19 cellular contexts compared by ENCODE assay signal in the genomic region with DNA sequence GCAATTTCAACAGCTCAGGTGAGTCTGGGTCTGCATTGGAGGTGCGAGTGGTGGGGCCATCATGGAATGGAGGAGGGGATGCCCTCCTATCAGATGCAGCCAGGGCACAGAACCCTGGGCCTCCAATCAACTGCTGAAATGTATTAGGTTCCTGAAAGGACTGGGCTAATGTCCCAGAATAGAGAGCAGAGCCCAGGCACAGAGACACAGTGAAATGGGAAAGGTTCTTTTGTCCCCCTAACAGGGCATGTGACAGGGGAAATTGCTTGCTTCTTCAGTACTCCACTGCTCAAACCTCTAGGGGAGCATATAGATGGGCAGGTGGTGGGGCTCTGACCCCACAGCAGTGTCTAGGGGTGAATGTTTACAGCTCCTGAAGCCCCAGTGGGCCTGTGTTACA.
"Had no signal": no experiment of that assay in that cellular context is flagged by ENCODE, and none has a peak within 500 bp of the region (broad histone marks: within the 10 kb centered on the region; RNA-seq: fewer than 3 reads in every experiment).

No MANE protein-coding gene starts in this region.

- H3K4me1 Mint-ChIP-seq: neural crest cell had no signal

- H3K9me3 Mint-ChIP-seq: activated naive CD4-positive, alpha-beta T cell treated with anti-CD3 and anti-CD28 coated beads, Interleukin-2, amount 50 U/mL, for 24 hours; neural crest cell; stimulated activated memory B cell treated with anti-CD40 and anti-IgM and Interleukin-4, amounts not matched to agents 10 μg/mL and 1 μg/mL and 100 μg/mL, for 72 hours; T-helper 2 cell treated with Interferon-gamma antibody and Interleukin-4, amounts not matched to agents 5 μg/mL and 100 μg/mL, for 36 hours; type B pancreatic cell had no signal

- H3K27ac ChIP-seq: ascending aorta, brain microvascular endothelial cell, esophagus muscularis mucosa, stomach, thoracic aorta, WERI-Rb-1 had no signal

- H3K27me3 Mint-ChIP-seq: activated naive CD4-positive, alpha-beta T cell treated with anti-CD3 and anti-CD28 coated beads, Interleukin-2, amount 50 U/mL, for 24 hours had no signal

- ATAC-seq: sciatic nerve; stimulated activated memory B cell treated with anti-CD40 and anti-IgM and Interleukin-4, amounts not matched to agents 10 μg/mL and 1 μg/mL and 100 μg/mL, for 72 hours had no signal

- H3K36me3 Mint-ChIP-seq: activated naive CD4-positive, alpha-beta T cell treated with anti-CD3 and anti-CD28 coated beads, Interleukin-2, amount 50 U/mL, for 24 hours; stimulated activated memory B cell treated with anti-CD40 and anti-IgM and Interleukin-4, amounts not matched to agents 10 μg/mL and 1 μg/mL and 100 μg/mL, for 72 hours; type B pancreatic cell had no signal

- H3K27ac Mint-ChIP-seq: activated naive CD4-positive, alpha-beta T cell treated with anti-CD3 and anti-CD28 coated beads, Interleukin-2, amount 50 U/mL, for 24 hours; stimulated activated memory B cell treated with anti-CD40 and anti-IgM and Interleukin-4, amounts not matched to agents 10 μg/mL and 1 μg/mL and 100 μg/mL, for 72 hours; T-helper 2 cell treated with Interferon-gamma antibody and Interleukin-4, amounts not matched to agents 5 μg/mL and 100 μg/mL, for 36 hours; type B pancreatic cell had no signal

- DNase-seq: activated CD4-positive, alpha-beta T cell treated with anti-CD3 and anti-CD28 coated beads, Interleukin-2, amount 50 U/mL, for 1 hour; activated CD4-positive, CD25-positive, alpha-beta regulatory T cell treated with anti-CD3 and anti-CD28 coated beads, Interleukin-2, amount 50 U/mL, for 72 hours; activated gamma-delta T cell treated with Interleukin-2 at 50 U/mL for 16 hours; activated T-cell treated with anti-CD3 and anti-CD28 coated beads, Interleukin-2, amount 50 U/mL, for 1 hour; brain microvascular endothelial cell; mammary epithelial cell; small intestine; stimulated activated CD4-positive, alpha-beta T cell treated with anti-CD3 and anti-CD28 coated beads, Interleukin-2, amount 100 ng/mL, for 24 hours; stomach; WERI-Rb-1 had no signal

- H3K4me3 Mint-ChIP-seq: activated naive CD4-positive, alpha-beta T cell treated with anti-CD3 and anti-CD28 coated beads, Interleukin-2, amount 50 U/mL, for 24 hours; neural crest cell; stimulated activated memory B cell treated with anti-CD40 and anti-IgM and Interleukin-4, amounts not matched to agents 10 μg/mL and 1 μg/mL and 100 μg/mL, for 72 hours; T-helper 2 cell treated with Interferon-gamma antibody and Interleukin-4, amounts not matched to agents 5 μg/mL and 100 μg/mL, for 36 hours; type B pancreatic cell had no signal
